ENCODE assay signal across 20 cellular contexts in genomic region chr6:132931313-132931712, GRCh38.
"Had no signal": no experiment of that assay in that cellular context is flagged by ENCODE, and none has a peak within 500 bp of the region (broad histone marks: within the 10 kb centered on the region; RNA-seq: fewer than 3 reads in every experiment).

No MANE protein-coding gene starts in this region.

- ATAC-seq: activated CD4-positive, alpha-beta T cell treated with anti-CD3 and anti-CD28 coated beads for 36 hours; activated naive CD8-positive, alpha-beta T cell treated with anti-CD3 and anti-CD28 coated beads, Interleukin-2, amount 50 U/mL, for 24 hours; left lung had no signal

- H3K27ac Mint-ChIP-seq: activated CD4-positive, alpha-beta memory T cell treated with anti-CD3 and anti-CD28 coated beads for 36 hours; activated CD4-positive, alpha-beta T cell treated with anti-CD3 and anti-CD28 coated beads for 36 hours; activated naive CD4-positive, alpha-beta T cell treated with anti-CD3 and anti-CD28 coated beads, Interleukin-2, amount 10 ng/mL, durations not matched to agents 7 days and 5 days; activated naive CD8-positive, alpha-beta T cell treated with anti-CD3 and anti-CD28 coated beads, Interleukin-2, amount 50 U/mL, for 24 hours; activated T-helper 2 cell treated with anti-CD3 and anti-CD28 coated beads, Interferon-gamma antibody, Interleukin-2, Interleukin-4, amounts not matched to agents 10 μg/mL and 5 μg/mL and 100 μg/mL, durations not matched to agents 14 hours and 24 hours and 36 hours had no signal

- H3K36me3 Mint-ChIP-seq: activated CD4-positive, alpha-beta memory T cell treated with anti-CD3 and anti-CD28 coated beads for 36 hours; activated naive CD4-positive, alpha-beta T cell treated with anti-CD3 and anti-CD28 coated beads, Interleukin-2, amount 10 ng/mL, durations not matched to agents 7 days and 5 days had no signal

- H3K4me1 ChIP-seq: left lung, tibial artery had no signal

- DNase-seq: activated CD4-positive, alpha-beta memory T cell treated with anti-CD3 and anti-CD28 coated beads for 36 hours; activated CD4-positive, alpha-beta T cell treated with anti-CD3 and anti-CD28 coated beads for 36 hours; activated naive CD4-positive, alpha-beta T cell treated with anti-CD3 and anti-CD28 coated beads, Interleukin-2, amount 10 ng/mL, durations not matched to agents 7 days and 5 days; activated naive CD8-positive, alpha-beta T cell treated with anti-CD3 and anti-CD28 coated beads, Interleukin-2, amount 50 U/mL, for 24 hours; activated T-cell treated with anti-CD3 and anti-CD28 coated beads for 4 hours; anterior cingulate cortex; erythroblast; head of caudate nucleus; kidney; left lung; stimulated activated CD4-positive, alpha-beta T cell treated with anti-CD3 and anti-CD28 coated beads, Interleukin-12 subunit alpha, Interleukin-12 subunit beta, amount 100 ng/mL, for 4 hours; stimulated activated CD4-positive, alpha-beta T cell treated with anti-CD3 and anti-CD28 coated beads, Interleukin-1b, Interleukin-23, amount 100 ng/mL, for 48 hours; stimulated activated naive CD4-positive, alpha-beta T cell treated with Interleukin-2 at 50 U/mL for 16 hours; substantia nigra; SW 1271; tibial artery had no signal

- H3K36me3 ChIP-seq: left lung, neutrophil, tibial artery had no signal

- H3K4me3 Mint-ChIP-seq: activated CD4-positive, alpha-beta memory T cell treated with anti-CD3 and anti-CD28 coated beads for 36 hours; activated CD4-positive, alpha-beta T cell treated with anti-CD3 and anti-CD28 coated beads for 36 hours; activated naive CD4-positive, alpha-beta T cell treated with anti-CD3 and anti-CD28 coated beads, Interleukin-2, amount 10 ng/mL, durations not matched to agents 7 days and 5 days; activated naive CD8-positive, alpha-beta T cell treated with anti-CD3 and anti-CD28 coated beads, Interleukin-2, amount 50 U/mL, for 24 hours; central memory CD8-positive, alpha-beta T cell had no signal

- H3K9me3 Mint-ChIP-seq: activated CD4-positive, alpha-beta memory T cell treated with anti-CD3 and anti-CD28 coated beads for 36 hours; activated naive CD4-positive, alpha-beta T cell treated with anti-CD3 and anti-CD28 coated beads, Interleukin-2, amount 10 ng/mL, durations not matched to agents 7 days and 5 days; activated naive CD8-positive, alpha-beta T cell treated with anti-CD3 and anti-CD28 coated beads, Interleukin-2, amount 50 U/mL, for 24 hours; activated T-helper 2 cell treated with anti-CD3 and anti-CD28 coated beads, Interferon-gamma antibody, Interleukin-2, Interleukin-4, amounts not matched to agents 10 μg/mL and 5 μg/mL and 100 μg/mL, durations not matched to agents 14 hours and 24 hours and 36 hours; central memory CD8-positive, alpha-beta T cell had no signal

- H3K4me1 Mint-ChIP-seq: activated CD4-positive, alpha-beta T cell treated with anti-CD3 and anti-CD28 coated beads for 36 hours; activated naive CD4-positive, alpha-beta T cell treated with anti-CD3 and anti-CD28 coated beads, Interleukin-2, amount 10 ng/mL, durations not matched to agents 7 days and 5 days; activated naive CD8-positive, alpha-beta T cell treated with anti-CD3 and anti-CD28 coated beads, Interleukin-2, amount 50 U/mL, for 24 hours; central memory CD8-positive, alpha-beta T cell had no signal

- H3K9me3 ChIP-seq: left lung, neutrophil, tibial artery had no signal

- H3K27ac ChIP-seq: coronary artery, left lung, neutrophil, tibial artery had no signal

- H3K27me3 ChIP-seq: neutrophil had no signal

- H3K4me3 ChIP-seq: coronary artery, left lung, tibial artery had no signal
